ENCODE assay signal across 8 cellular contexts in the genomic region with DNA sequence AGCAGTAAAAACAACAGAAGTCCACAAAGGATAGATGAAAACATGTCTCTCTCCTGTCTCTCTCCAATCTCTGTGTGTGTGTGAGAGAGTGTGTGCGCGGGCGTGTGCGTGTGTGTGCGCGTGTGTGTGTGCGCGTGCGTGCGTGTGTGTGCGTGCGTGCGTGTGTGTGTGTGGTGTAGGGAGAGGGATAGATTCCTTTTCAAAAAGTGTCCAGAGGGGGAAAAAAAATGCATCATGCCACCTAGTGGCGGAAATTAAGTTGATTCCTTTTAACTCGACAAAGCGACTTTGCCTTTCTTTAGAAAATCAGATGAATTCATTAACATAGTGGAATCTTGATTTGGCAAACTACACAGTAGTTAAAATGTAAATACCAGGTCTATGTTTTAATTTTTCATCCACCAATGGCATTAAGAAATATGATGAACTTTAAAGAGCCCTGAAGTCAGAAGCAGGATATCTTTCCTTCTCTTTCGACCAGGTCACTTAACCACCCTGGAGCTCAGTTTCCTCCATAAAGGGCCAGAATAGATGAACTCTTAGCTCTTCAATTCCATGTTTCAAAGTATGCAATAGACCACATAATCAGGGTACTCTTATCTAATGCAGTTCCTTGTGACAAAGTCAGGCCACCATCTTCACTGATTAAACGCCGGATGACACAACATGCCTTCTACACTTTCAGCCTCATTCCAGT.
DNase-seq lines count a peak whose midpoint lies in the region; ATAC-seq and TF ChIP-seq lines count a peak whose summit lies in the region.

No MANE protein-coding gene starts in this region.

- H3K4me3 ChIP-seq in PC-9: peak overlapping the region; percentile 29; the same call in 1 of the 2 replicates

- peak; percentile 85 for ATAC-seq in left lobe of liver
- ATAC-seq in HG03045 (IDR thresholded peaks at IDR 0.05; ENCODE audit: unreplicated experiment): no peak

- intact Hi-C loops in PC-9 (cut with micrococcal nuclease; ENCODE audit: unreplicated experiment): no loop called here

- POLR2A ChIA-PET in PC-9 (lab: Charles Lee; ENCODE audit: unreplicated experiment): no interaction called here

- H3K4me1 ChIP-seq in PC-9 (replicated peaks; ENCODE audit: insufficient read depth): no peaks in the 10 kb centered on the region

- 0 out of 2 replicates have a peak overlapping the region, but pooled peaks have one; percentile 69 for H2AFZ ChIP-seq in PC-9

- H4K20me1 ChIP-seq in PC-9 (ENCODE audit: insufficient read depth): no peaks in the 10 kb centered on the region

- H3K4me2 ChIP-seq in PC-9: peak overlapping the region; percentile 63

- no peaks in the 10 kb centered on the region for H3K9me2 ChIP-seq in PC-9 (ENCODE audit: insufficient read depth)

- H3F3A ChIP-seq in PC-9 (ENCODE audit: insufficient read depth, low read depth): no peaks in the 10 kb centered on the region

- H3K27ac ChIP-seq in PC-9: no peak overlapping the region

- H3K79me2 ChIP-seq in PC-9 (ENCODE audit: low read depth): no peaks in the 10 kb centered on the region

- H3K36me3 ChIP-seq in PC-9 (ENCODE audit: low read depth): no peaks in the 10 kb centered on the region

- H3K9me3 ChIP-seq in PC-9 (ENCODE audit: insufficient read depth, low read depth): no peaks in the 10 kb centered on the region

- H3K27me3 ChIP-seq in PC-9 (ENCODE audit: insufficient read depth, low read depth): no peaks in the 10 kb centered on the region

- CTCF ChIA-PET in PC-9 (lab: Charles Lee): no interaction called here

- peak; percentile 61 for TF ChIP-seq CTCF in PC-9 (conservative IDR thresholded peaks at IDR 0.05)

- BruUV-seq in PC-9 (replicated peaks; lab: Mats Ljungman, UMichigan): no TSS peak

- DNase-seq in stimulated activated CD4-positive, alpha-beta T cell treated with anti-CD3 and anti-CD28 coated beads, Interleukin-1b, Interleukin-23, amount 100 ng/mL, for 48 hours: peak; percentile 2
- DNase-seq in stimulated activated CD4-positive, alpha-beta T cell treated with anti-CD3 and anti-CD28 coated beads, Interleukin-4, amount 100 ng/mL, for 4 hours: no peak
- DNase-seq in HuH-7 (ENCODE audit: low spot score) (peak; percentile 58), PC-9 (no peak), dedifferentiated amniotic fluid mesenchymal stem cell (ENCODE audit: extremely low spot score) (peak; percentile 86), left lobe of liver (ENCODE audit: low spot score) (no peak), stromal cell of bone marrow (ENCODE audit: low read depth) (peak; percentile 50)

Comparison
In these comparisons a context has a peak if more than half of its experiments do, and no peak if none do; other contexts are left out.
1. DNase-seq: peak in stimulated activated CD4-positive, alpha-beta T cell treated with anti-CD3 and anti-CD28 coated beads, Interleukin-1b, Interleukin-23, amount 100 ng/mL, for 48 hours (single experiment), HuH-7 (single experiment), dedifferentiated amniotic fluid mesenchymal stem cell (single experiment) and stromal cell of bone marrow (single experiment); none in stimulated activated CD4-positive, alpha-beta T cell treated with anti-CD3 and anti-CD28 coated beads, Interleukin-4, amount 100 ng/mL, for 4 hours (0 of 2), PC-9 (0 of 2) and left lobe of liver (single experiment).